ENCODE assay signal across 8 cellular contexts in genomic region chr3:15206662-15207576, GRCh38. TPM values are rescaled to one million over a fixed set of nuclear protein-coding genes. Genes with fewer than 3 reads are reported as not detected.
A peak's percentile ranks its signal among the peaks of the same experiment; 100 is the strongest.
DNase-seq lines count a peak whose midpoint lies in the region; ATAC-seq and TF ChIP-seq lines count a peak whose summit lies in the region.

No MANE protein-coding gene starts in this region.

- H3K4me1 ChIP-seq in mesodermal cell (ENCODE audit: control insufficient read depth, insufficient read depth, low read length, poor library complexity, severe bottlenecking) = peaks cover 12% of the 10 kb centered on the region
- H3K4me1 ChIP-seq in transverse colon = peaks cover 4 to 35% (median 14%) of the 10 kb centered on the region in 4 donors

- no peaks in the 10 kb centered on the region for H3K27me3 ChIP-seq in transverse colon

- no peak for TF ChIP-seq CTCF in transverse colon (IDR thresholded peaks at IDR 0.05)

- H3K27ac Mint-ChIP-seq in T-cell = peak overlapping the region; percentile 92 to 93
- peak overlapping the region; percentile 81 to 92 for H3K27ac Mint-ChIP-seq in effector memory CD8-positive, alpha-beta T cell

- H3K9me3 ChIP-seq in mesodermal cell (ENCODE audit: control insufficient read depth, low read length) = no peaks in the 10 kb centered on the region
- H3K9me3 ChIP-seq in transverse colon = no peaks in the 10 kb centered on the region

- peak overlapping the region; percentile 88 to 93 (median 91) for H3K4me3 Mint-ChIP-seq in T-cell
- peak overlapping the region; percentile 84 to 89 for H3K4me3 Mint-ChIP-seq in effector memory CD8-positive, alpha-beta T cell

- H3K27ac ChIP-seq in mesodermal cell (ENCODE audit: low read depth, low read length, severe bottlenecking) (peak overlapping the region; percentile 88), transverse colon (peak overlapping the region; percentile 95 to 98 (median 96))

- POLR2A ChIA-PET in T-cell (lab: Charles Lee) = interaction anchor here (0.5 to 2.1 kb wide), 12 partner anchors 10 to 1061 kb away, joined by 3 to 5 read pairs (median 4); no protein-coding TSS in a partner anchor

- H3K36me3 Mint-ChIP-seq in T-cell = peaks cover 2% of the 10 kb centered on the region
- peaks cover 31% of the 10 kb centered on the region for H3K36me3 Mint-ChIP-seq in effector memory CD8-positive, alpha-beta T cell (ENCODE audit: insufficient read depth)

- no peaks in the 10 kb centered on the region for H3K27me3 Mint-ChIP-seq in T-cell
- H3K27me3 Mint-ChIP-seq in effector memory CD8-positive, alpha-beta T cell = no peaks in the 10 kb centered on the region

- ATAC-seq in HG02840 (IDR thresholded peaks at IDR 0.05; ENCODE audit: low FRiP score, unreplicated experiment) (peak; percentile 16), T-cell (replicated peaks in 1 of 4) (peak in 1 of 4 experiments; percentile 9)
- no peak for ATAC-seq in effector memory CD8-positive, alpha-beta T cell (replicated peaks)

- WGBS in mesodermal cell (ENCODE audit: insufficient coverage in 2 of 2), 2 experiments = 2 to 16% methylated on average over 19 to 24 of the region's 30 CpGs
- 2% methylated on average over 4 to 30 of the region's 30 CpGs for WGBS in transverse colon (ENCODE audit: low coverage in 1 of 2), 2 donors

- peak; percentile 50 for DNase-seq in ELF-1 (ENCODE audit: low read depth, low spot score)
- peak in 23 of 34 experiments; percentile 2 to 71 (median 14) for DNase-seq in T-cell
- peak; percentile 7 to 18 (median 10) for DNase-seq in effector memory CD8-positive, alpha-beta T cell
- peak; percentile 36 for DNase-seq in transverse colon
- no peak for DNase-seq in SHP77 (lab: John Stamatoyannopoulos, UW)
- no peak for DNase-seq in NCI-H1694 treated with DMSO at 0.1 percent for 48 hours (lab: John Stamatoyannopoulos, UW)

- no peak for TF ChIP-seq POLR2A in transverse colon (IDR thresholded peaks at IDR 0.05)

- H3K9me3 Mint-ChIP-seq in T-cell = no peaks in the 10 kb centered on the region
- no peaks in the 10 kb centered on the region for H3K9me3 Mint-ChIP-seq in effector memory CD8-positive, alpha-beta T cell

- no peak for TF ChIP-seq EP300 in transverse colon (IDR thresholded peaks at IDR 0.05; ENCODE audit: low read depth)

- CTCF ChIA-PET in T-cell (lab: Charles Lee) = interaction anchor here (0.6 to 6.4 kb wide), 17 partner anchors 11 to 1058 kb away, joined by 3 to 82 read pairs (median 4); partner anchors contain the start of genes DPH3 (in 1 of the 2), OXNAD1 (in 1 of the 2), RBSN (in 1 of the 2) and SH3BP5 (in 1 of the 2)

- peak overlapping the region; percentile 90 for H3K4me3 ChIP-seq in mesodermal cell (ENCODE audit: extremely low read depth, insufficient read depth, low read length, poor library complexity, severe bottlenecking)
- H3K4me3 ChIP-seq in transverse colon = peak overlapping the region; percentile 68 to 97 (median 78)

- peaks cover 23% of the 10 kb centered on the region for H3K36me3 ChIP-seq in mesodermal cell (ENCODE audit: control insufficient read depth, insufficient read depth, low read length)
- H3K36me3 ChIP-seq in transverse colon = peaks cover 0 to 1% (median under 1%) of the 10 kb centered on the region in 4 donors

- in situ Hi-C loops in transverse colon (cut with MboI; ENCODE audit: low pct_ligation_motif_present in 1 of 4, low pct_unique_long_range_greater_than_20kb in 1 of 4, low sequenced_read_pairs in 3 of 4) = loop anchor here in 3 of 4 donors (10.0 to 25.0 kb wide), 3 partner anchors 102 to 1055 kb away; partner anchors contain the start of genes DPH3 (in 1 of the 3) and OXNAD1 (in 1 of the 3)

- peaks cover 40 to 51% (median 42%) of the 10 kb centered on the region in 3 donors for H3K4me1 Mint-ChIP-seq in T-cell
- peaks cover 25 to 32% of the 10 kb centered on the region in 2 donors for H3K4me1 Mint-ChIP-seq in effector memory CD8-positive, alpha-beta T cell (ENCODE audit: low read depth in 2 of 2)

- intact Hi-C loops in transverse colon (cut with DNase I; ENCODE audit: low total_unique reads) = loop anchor here (10.0 kb wide), 1 partner anchor 198 kb away; no protein-coding TSS in a partner anchor

RNA-seq across cellular contexts. Expression of gene CAPN7, which starts 0.9 kb away (rescaled TPM):
- total RNA-seq in T-cell = 10 to 100 TPM; 62.2 to 82.5 (median 74.6) TPM
- polyA plus RNA-seq in mesodermal cell (2013, experiment 1 of 2) = 26.5 TPM
- polyA plus RNA-seq in mesodermal cell (2013, experiment 2 of 2) = 23.3 TPM
- 10 to 100 TPM; 12.1 to 78.4 (median 48.8) TPM for total RNA-seq in transverse colon

Comparison
In these comparisons a context has a peak if more than half of its experiments do, and no peak if none do; other contexts are left out.
1. DNase-seq: peak in ELF-1 (single experiment), T-cell (23 of 34), effector memory CD8-positive, alpha-beta T cell (3 of 3) and transverse colon (single experiment); none in SHP77 (0 of 2) and NCI-H1694 treated with DMSO at 0.1 percent for 48 hours (single experiment).